ENCODE assay signal across 21 cellular contexts in the genomic region with DNA sequence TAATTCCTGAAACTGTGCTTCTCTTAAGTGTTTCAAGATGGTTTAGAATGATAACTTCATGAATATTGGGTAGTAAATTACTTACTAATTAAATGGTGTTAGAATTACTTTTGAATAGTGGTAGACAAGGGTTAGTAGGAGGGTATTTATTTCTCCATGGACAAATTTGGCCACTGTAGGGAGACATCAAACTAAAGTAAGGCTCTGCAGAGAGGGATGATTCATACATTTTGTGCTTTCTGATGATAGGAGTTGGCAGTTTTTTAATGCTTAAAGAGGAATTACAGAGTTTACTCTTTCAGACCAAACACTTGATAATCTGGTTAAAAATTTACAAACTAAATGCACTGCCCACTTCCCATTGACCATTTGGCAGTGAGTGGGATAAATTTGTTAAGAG.
DNase-seq lines count a peak whose midpoint lies in the region; ATAC-seq and TF ChIP-seq lines count a peak whose summit lies in the region.
"Had no signal": no experiment of that assay in that cellular context is flagged by ENCODE, and none has a peak within 500 bp of the region (broad histone marks: within the 10 kb centered on the region; RNA-seq: fewer than 3 reads in every experiment).

No MANE protein-coding gene starts in this region.

- H3K4me3 ChIP-seq in GM23248 (no peak overlapping the region), GM23338 (no peak overlapping the region)
- H3K4me3 ChIP-seq: esophagus squamous epithelium, hepatocyte, pancreas had no signal

- DNase-seq in AG08395 (ENCODE audit: low spot score), result peak; percentile 18
- peak; percentile 53 for DNase-seq in GM23248
- peak; percentile 16 for DNase-seq in astrocyte of the hippocampus (ENCODE audit: low read depth, low spot score)
- DNase-seq in iris pigment epithelial cell (ENCODE audit: low read depth), result peak; percentile 46
- no peak for DNase-seq in GM23338 (ENCODE audit: low spot score)
- no peak for DNase-seq in occipital lobe (lab: John Stamatoyannopoulos, UW)
- DNase-seq in activated CD4-positive, alpha-beta T cell treated with anti-CD3 and anti-CD28 coated beads for 48 hours, result no peak
- DNase-seq: activated gamma-delta T cell treated with Interleukin-2 at 50 U/mL for 16 hours; amygdala; CD4-positive, alpha-beta T cell; effector memory CD8-positive, alpha-beta T cell; esophagus squamous epithelium; islet precursor cell; naive thymus-derived CD4-positive, alpha-beta T cell; NCI-H2171 treated with DMSO at 0.1 percent for 48 hours; OCI-M1; pancreas; T-helper 17 cell had no signal

- H4K20me1 ChIP-seq in GM23248 (ENCODE audit: insufficient read depth), result no peaks in the 10 kb centered on the region
- no peaks in the 10 kb centered on the region for H4K20me1 ChIP-seq in GM23338 (replicated peaks; ENCODE audit: insufficient read depth)

- no peak for TF ChIP-seq CTCF in GM23338 (conservative IDR thresholded peaks at IDR 0.05; ENCODE audit: low read depth in 2 of 2)

- H3K4me3 Mint-ChIP-seq in GM23338, result no peak overlapping the region
- H3K4me3 Mint-ChIP-seq: CD4-positive, alpha-beta T cell; effector memory CD8-positive, alpha-beta T cell; naive thymus-derived CD4-positive, alpha-beta T cell; stimulated activated naive CD8-positive, alpha-beta T cell treated with anti-CD3 and anti-CD28 coated beads, Interleukin-15, Interleukin-2, amounts not matched to agents 100 ng/mL and 50 ng/mL, for 24 hours; T-helper 17 cell had no signal

- H2AFZ ChIP-seq in GM23248 (no peak overlapping the region), GM23338 (no peak overlapping the region)
- H2AFZ ChIP-seq: hepatocyte had no signal

- in situ Hi-C loops in GM23248 (cut with MboI), result no loop called here

- no peak overlapping the region for H3K4me2 ChIP-seq in GM23248 (ENCODE audit: unreplicated experiment)
- H3K4me2 ChIP-seq in GM23338, result no peak overlapping the region
- H3K4me2 ChIP-seq: hepatocyte had no signal

- H3K9me2 ChIP-seq in GM23248 (ENCODE audit: insufficient read depth) (no peaks in the 10 kb centered on the region), GM23338 (ENCODE audit: insufficient read depth) (no peaks in the 10 kb centered on the region)

- H3K27ac ChIP-seq in GM23248 (no peak overlapping the region), GM23338 (ENCODE audit: low read depth) (no peak overlapping the region)
- H3K27ac ChIP-seq: esophagus squamous epithelium, hepatocyte, pancreas had no signal

- H3F3A ChIP-seq in GM23248 (ENCODE audit: insufficient read depth) (no peaks in the 10 kb centered on the region), GM23338 (replicated peaks; ENCODE audit: low read depth) (no peaks in the 10 kb centered on the region)

- H3K27me3 Mint-ChIP-seq in GM23338 (ENCODE audit: insufficient read depth, low read depth, poor library complexity), result no peaks in the 10 kb centered on the region
- H3K27me3 Mint-ChIP-seq: CD4-positive, alpha-beta T cell; effector memory CD8-positive, alpha-beta T cell; naive thymus-derived CD4-positive, alpha-beta T cell; stimulated activated naive CD8-positive, alpha-beta T cell treated with anti-CD3 and anti-CD28 coated beads, Interleukin-15, Interleukin-2, amounts not matched to agents 100 ng/mL and 50 ng/mL, for 24 hours; T-helper 17 cell had no signal

- no peaks in the 10 kb centered on the region for H3K4me1 Mint-ChIP-seq in GM23338
- H3K4me1 Mint-ChIP-seq: naive thymus-derived CD4-positive, alpha-beta T cell; T-helper 17 cell had no signal

- no peaks in the 10 kb centered on the region for H3K27me3 ChIP-seq in GM23248 (replicated peaks; ENCODE audit: insufficient read depth)
- H3K27me3 ChIP-seq in GM23338 (ENCODE audit: insufficient read depth), result no peaks in the 10 kb centered on the region
- H3K27me3 ChIP-seq: esophagus squamous epithelium, hepatocyte, pancreas had no signal

- ATAC-seq in GM23338 (no peak), GM21737 (IDR thresholded peaks at IDR 0.05; ENCODE audit: unreplicated experiment) (no peak)
- ATAC-seq: effector memory CD8-positive, alpha-beta T cell; naive thymus-derived CD4-positive, alpha-beta T cell; pancreas; T-helper 17 cell had no signal

- H3K27ac Mint-ChIP-seq in GM23338, result no peak overlapping the region
- H3K27ac Mint-ChIP-seq: CD4-positive, alpha-beta T cell; effector memory CD8-positive, alpha-beta T cell; naive thymus-derived CD4-positive, alpha-beta T cell; stimulated activated naive CD8-positive, alpha-beta T cell treated with anti-CD3 and anti-CD28 coated beads, Interleukin-15, Interleukin-2, amounts not matched to agents 100 ng/mL and 50 ng/mL, for 24 hours; T-helper 17 cell had no signal

- no peaks in the 10 kb centered on the region for H3K4me1 ChIP-seq in GM23248 (ENCODE audit: insufficient read depth)
- H3K4me1 ChIP-seq in GM23338 (ENCODE audit: insufficient read depth), result no peaks in the 10 kb centered on the region
- H3K4me1 ChIP-seq: esophagus squamous epithelium, pancreas had no signal

- no peaks in the 10 kb centered on the region for H3K9me3 ChIP-seq in GM23248 (ENCODE audit: low read depth)
- H3K9me3 ChIP-seq: esophagus squamous epithelium, pancreas had no signal

- H3K36me3 ChIP-seq in GM23248 (ENCODE audit: low read depth), result no peaks in the 10 kb centered on the region
- H3K36me3 ChIP-seq in GM23338 (ENCODE audit: insufficient read depth), result no peaks in the 10 kb centered on the region
- H3K36me3 ChIP-seq: esophagus squamous epithelium, pancreas had no signal

- no peaks in the 10 kb centered on the region for H3K36me3 Mint-ChIP-seq in GM23338 (ENCODE audit: low read depth)
- H3K36me3 Mint-ChIP-seq: naive thymus-derived CD4-positive, alpha-beta T cell had no signal

- H3K79me2 ChIP-seq in GM23248 (ENCODE audit: insufficient read depth) (no peaks in the 10 kb centered on the region), GM23338 (replicated peaks; ENCODE audit: insufficient read depth) (no peaks in the 10 kb centered on the region)
- H3K79me2 ChIP-seq: hepatocyte had no signal

- H3K9ac ChIP-seq in GM23248, result no peak overlapping the region

- H3K9me3 Mint-ChIP-seq in GM23338, result no peaks in the 10 kb centered on the region; the same call in 2 of the 3 replicates

TF ChIP-seq in GM23338, 12 proteins besides CTCF, POLR2A, EP300 and RAD21 (continues in another document):
- TF ChIP-seq ZNF331 (CRISPR knock-in tag; IDR thresholded peaks at IDR 0.05; ENCODE audit: low read depth) (no peak), ZNF462 (CRISPR knock-in tag; IDR thresholded peaks at IDR 0.05) (no peak), NANOG (IDR thresholded peaks at IDR 0.05; ENCODE audit: borderline replicate concordance) (no peak), CREB1 (CRISPR knock-in tag; IDR thresholded peaks at IDR 0.05; ENCODE audit: low read depth) (no peak), POLR2AphosphoS5 (IDR thresholded peaks at IDR 0.05; ENCODE audit: low read depth) (no peak)

Comparison
In these comparisons a context has a peak if more than half of its experiments do, and no peak if none do; other contexts are left out.
1. DNase-seq: peak in AG08395 (single experiment), GM23248 (single experiment), astrocyte of the hippocampus (single experiment) and iris pigment epithelial cell (single experiment); none in GM23338 (single experiment), occipital lobe (single experiment) and activated CD4-positive, alpha-beta T cell treated with anti-CD3 and anti-CD28 coated beads for 48 hours (single experiment).